In genomic region chr14:100472491-100472890, GRCh38 we compare ENCODE assay signal across 27 cellular contexts.
"Had no signal": no experiment of that assay in that cellular context is flagged by ENCODE, and none has a peak within 500 bp of the region (broad histone marks: within the 10 kb centered on the region; RNA-seq: fewer than 3 reads in every experiment).

No MANE protein-coding gene starts in this region.

- H3K27me3 Mint-ChIP-seq: effector memory CD8-positive, alpha-beta T cell; memory B cell; progenitor cell of endocrine pancreas; stimulated activated memory B cell treated with anti-CD40 and anti-IgM and Interleukin-4, amounts not matched to agents 10 μg/mL and 1 μg/mL and 100 μg/mL, for 72 hours; stimulated activated naive CD8-positive, alpha-beta T cell treated with anti-CD3 and anti-CD28 coated beads, Interleukin-15, Interleukin-2, amounts not matched to agents 100 ng/mL and 50 ng/mL, for 24 hours had no signal

- ATAC-seq: effector memory CD8-positive, alpha-beta T cell; gastroesophageal sphincter; left cardiac atrium; lower lobe of right lung; natural killer cell; right lobe of liver; stimulated activated memory B cell treated with anti-CD40 and anti-IgM and Interleukin-4, amounts not matched to agents 10 μg/mL and 1 μg/mL and 100 μg/mL, for 72 hours; upper lobe of right lung had no signal

- H3K4me3 ChIP-seq: esophagus muscularis mucosa, gastroesophageal sphincter, left ventricle myocardium inferior, lower lobe of right lung, pancreas, right lobe of liver, spleen, tibial artery, upper lobe of right lung, vagina had no signal

- H3K36me3 Mint-ChIP-seq: natural killer cell had no signal

- H3K9me3 Mint-ChIP-seq: effector memory CD8-positive, alpha-beta T cell; immature natural killer cell; memory B cell; mesothelial cell of epicardium; natural killer cell; neural crest cell; stimulated activated memory B cell treated with anti-CD40 and anti-IgM and Interleukin-4, amounts not matched to agents 10 μg/mL and 1 μg/mL and 100 μg/mL, for 72 hours; stimulated activated naive CD8-positive, alpha-beta T cell treated with anti-CD3 and anti-CD28 coated beads, Interleukin-15, Interleukin-2, amounts not matched to agents 100 ng/mL and 50 ng/mL, for 24 hours had no signal

- H3K4me1 ChIP-seq: gastroesophageal sphincter, left ventricle myocardium inferior, lower lobe of right lung, right lobe of liver, spleen, tibial artery, upper lobe of right lung, vagina had no signal

- H3K27me3 ChIP-seq: esophagus muscularis mucosa, gastroesophageal sphincter, pancreas, right lobe of liver, spleen, tibial artery, upper lobe of right lung, vagina had no signal

- H3K27ac Mint-ChIP-seq: effector memory CD8-positive, alpha-beta T cell; immature natural killer cell; memory B cell; mesothelial cell of epicardium; natural killer cell; progenitor cell of endocrine pancreas; stimulated activated memory B cell treated with anti-CD40 and anti-IgM and Interleukin-4, amounts not matched to agents 10 μg/mL and 1 μg/mL and 100 μg/mL, for 72 hours; stimulated activated naive CD8-positive, alpha-beta T cell treated with anti-CD3 and anti-CD28 coated beads, Interleukin-15, Interleukin-2, amounts not matched to agents 100 ng/mL and 50 ng/mL, for 24 hours had no signal

- H3K4me1 Mint-ChIP-seq: immature natural killer cell, neural crest cell had no signal

- H3K36me3 ChIP-seq: pancreas, right lobe of liver, upper lobe of right lung, vagina had no signal

- H3K9me3 ChIP-seq: esophagus muscularis mucosa, gastroesophageal sphincter, left ventricle myocardium inferior, lower lobe of right lung, pancreas, right lobe of liver, spleen, tibial artery, upper lobe of right lung, vagina had no signal

- DNase-seq: effector memory CD8-positive, alpha-beta T cell; glutamatergic neuron; immature natural killer cell; kidney; left cardiac atrium; left ventricle myocardium inferior; lower lobe of right lung; natural killer cell; nucleus accumbens; right lobe of liver; spleen; stimulated activated CD4-positive, alpha-beta T cell treated with anti-CD3 and anti-CD28 coated beads, Interleukin-15, amount 100 ng/mL, for 24 hours; stimulated activated CD4-positive, alpha-beta T cell treated with anti-CD3 and anti-CD28 coated beads, Interleukin-1b, Interleukin-23, amount 100 ng/mL, for 48 hours; stimulated activated CD4-positive, alpha-beta T cell treated with anti-CD3 and anti-CD28 coated beads, Interleukin-4, amount 100 ng/mL, for 24 hours; tibial artery; upper lobe of right lung had no signal

- H3K4me3 Mint-ChIP-seq: effector memory CD8-positive, alpha-beta T cell; immature natural killer cell; memory B cell; mesothelial cell of epicardium; natural killer cell; neural crest cell; stimulated activated memory B cell treated with anti-CD40 and anti-IgM and Interleukin-4, amounts not matched to agents 10 μg/mL and 1 μg/mL and 100 μg/mL, for 72 hours; stimulated activated naive CD8-positive, alpha-beta T cell treated with anti-CD3 and anti-CD28 coated beads, Interleukin-15, Interleukin-2, amounts not matched to agents 100 ng/mL and 50 ng/mL, for 24 hours had no signal

- FAIRE-seq: kidney, pancreas had no signal

- H3K27ac ChIP-seq: epithelial cell of prostate, esophagus muscularis mucosa, gastroesophageal sphincter, left ventricle myocardium inferior, lower lobe of right lung, right lobe of liver, spleen, tibial artery, upper lobe of right lung, vagina had no signal
